8 cellular contexts compared by ENCODE assay signal in the genomic region with DNA sequence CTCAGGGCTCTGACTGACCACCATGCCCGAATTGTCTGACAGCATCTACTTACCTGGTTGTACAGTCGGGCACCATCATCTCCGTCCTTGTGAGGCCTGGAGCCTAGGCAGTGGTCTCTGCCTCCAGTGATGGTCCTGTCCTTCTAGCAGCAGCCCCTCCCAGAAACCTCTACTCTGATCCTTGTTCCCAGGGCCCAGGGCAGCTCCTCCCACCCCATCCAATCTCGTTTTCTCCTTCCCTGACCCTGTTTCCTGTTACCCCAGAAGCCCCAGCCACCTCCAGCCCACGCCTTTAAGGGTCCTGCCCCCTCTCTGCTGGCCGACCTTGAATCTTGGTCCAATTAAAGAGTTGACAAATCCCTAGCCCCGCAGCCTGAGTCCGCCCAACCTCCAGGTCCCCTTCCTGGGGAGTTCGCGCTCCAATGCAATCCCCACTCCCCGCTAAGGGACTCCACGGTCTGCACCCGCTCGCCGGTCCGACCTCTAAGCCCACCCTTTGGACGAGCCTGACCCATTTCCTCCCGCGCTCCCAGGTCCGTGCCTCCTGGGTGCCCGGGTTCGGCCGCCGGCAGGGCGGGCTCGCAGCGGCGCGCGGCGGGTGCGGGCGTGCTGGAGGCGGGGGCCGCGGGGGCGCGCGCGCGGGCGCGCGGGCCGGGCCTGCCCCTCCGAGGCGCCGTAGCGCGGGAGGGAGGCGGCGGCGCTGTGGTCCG. TPM values are rescaled to one million over a fixed set of nuclear protein-coding genes. Genes with fewer than 3 reads are reported as not detected.
DNase-seq lines count a peak whose midpoint lies in the region; ATAC-seq and TF ChIP-seq lines count a peak whose summit lies in the region.

A gene with protein sequence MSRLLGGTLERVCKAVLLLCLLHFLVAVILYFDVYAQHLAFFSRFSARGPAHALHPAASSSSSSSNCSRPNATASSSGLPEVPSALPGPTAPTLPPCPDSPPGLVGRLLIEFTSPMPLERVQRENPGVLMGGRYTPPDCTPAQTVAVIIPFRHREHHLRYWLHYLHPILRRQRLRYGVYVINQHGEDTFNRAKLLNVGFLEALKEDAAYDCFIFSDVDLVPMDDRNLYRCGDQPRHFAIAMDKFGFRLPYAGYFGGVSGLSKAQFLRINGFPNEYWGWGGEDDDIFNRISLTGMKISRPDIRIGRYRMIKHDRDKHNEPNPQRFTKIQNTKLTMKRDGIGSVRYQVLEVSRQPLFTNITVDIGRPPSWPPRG (plus strand): TSS at position 660 of the 710 bp plus-strand sequence. CDS start 1,951 bp downstream, outside the sequence.

- H3K36me3 Mint-ChIP-seq in activated CD4-positive, alpha-beta T cell treated with anti-CD3 and anti-CD28 coated beads for 36 hours (ENCODE audit: low read depth) = peaks cover 46% of the 10 kb centered on the region
- H3K36me3 Mint-ChIP-seq in activated naive CD4-positive, alpha-beta T cell treated with anti-CD3 and anti-CD28 coated beads, Interleukin-2, amount 50 U/mL, for 24 hours = peaks cover 17% of the 10 kb centered on the region

- CTCF ChIA-PET in activated CD4-positive, alpha-beta T cell treated with anti-CD3 and anti-CD28 coated beads for 36 hours (lab: Charles Lee) = interaction anchor here (1.1 to 1.3 kb wide), 2 partner anchors 26 to 46 kb away, joined by 3 read pairs; no protein-coding TSS in a partner anchor

- H3K27ac Mint-ChIP-seq in activated CD4-positive, alpha-beta T cell treated with anti-CD3 and anti-CD28 coated beads for 36 hours = peak within 1 kb of the TSS; percentile 76
- H3K27ac Mint-ChIP-seq in activated naive CD4-positive, alpha-beta T cell treated with anti-CD3 and anti-CD28 coated beads, Interleukin-2, amount 50 U/mL, for 24 hours = peak within 1 kb of the TSS; percentile 81

- POLR2A ChIA-PET in activated CD4-positive, alpha-beta T cell treated with anti-CD3 and anti-CD28 coated beads for 36 hours (lab: Charles Lee) = interaction anchor here (0.6 kb wide), 1 partner anchor 50 kb away, joined by 5 read pairs; no protein-coding TSS in a partner anchor

- peak within 1 kb of the TSS; percentile 84 for H3K4me3 Mint-ChIP-seq in activated CD4-positive, alpha-beta T cell treated with anti-CD3 and anti-CD28 coated beads for 36 hours
- peak within 1 kb of the TSS; percentile 88 for H3K4me3 Mint-ChIP-seq in activated naive CD4-positive, alpha-beta T cell treated with anti-CD3 and anti-CD28 coated beads, Interleukin-2, amount 50 U/mL, for 24 hours

- intact Hi-C loops in activated CD4-positive, alpha-beta T cell treated with anti-CD3 and anti-CD28 coated beads for 36 hours (cut with DNase I, micrococcal nuclease) = loop anchor here in 1 of 2 experiments (1.0 to 5.0 kb wide), 4 partner anchors 52 to 526 kb away; a partner anchor contains a TSS
- intact Hi-C loops in head of caudate nucleus (cut with DNase I) = no loop called here

- no peak for TF ChIP-seq CTCF in omental fat pad (IDR thresholded peaks at IDR 0.05)

- H3K27me3 Mint-ChIP-seq in activated CD4-positive, alpha-beta T cell treated with anti-CD3 and anti-CD28 coated beads for 36 hours = peaks cover 5% of the 10 kb centered on the region
- peaks cover 2% of the 10 kb centered on the region for H3K27me3 Mint-ChIP-seq in activated naive CD4-positive, alpha-beta T cell treated with anti-CD3 and anti-CD28 coated beads, Interleukin-2, amount 50 U/mL, for 24 hours

- DNase-seq in activated CD4-positive, alpha-beta T cell treated with anti-CD3 and anti-CD28 coated beads for 36 hours = peak; percentile 65
- no peak for DNase-seq in activated CD4-positive, alpha-beta T cell treated with anti-CD3 and anti-CD28 coated beads, Interleukin-2, amount 50 U/mL, for 4 hours
- DNase-seq in NCI-H748 (lab: John Stamatoyannopoulos, UW; ENCODE audit: unreplicated experiment) = peak; percentile 73
- DNase-seq in head of caudate nucleus = peak in 36 of 42 donors; percentile 45 to 83 (median 67)
- no peak for DNase-seq in omental fat pad (ENCODE audit: low spot score)
- DNase-seq in UCSD-AML1 (lab: John Stamatoyannopoulos, UW; ENCODE audit: unreplicated experiment) = no peak
- DNase-seq in HPDE6-E6E7 (ENCODE audit: extremely low spot score) = no peak

- H3K9me3 Mint-ChIP-seq in activated CD4-positive, alpha-beta T cell treated with anti-CD3 and anti-CD28 coated beads for 36 hours (ENCODE audit: low read depth) = no peaks in the 10 kb centered on the region
- H3K9me3 Mint-ChIP-seq in activated naive CD4-positive, alpha-beta T cell treated with anti-CD3 and anti-CD28 coated beads, Interleukin-2, amount 50 U/mL, for 24 hours = no peaks in the 10 kb centered on the region

- H3K4me1 Mint-ChIP-seq in activated CD4-positive, alpha-beta T cell treated with anti-CD3 and anti-CD28 coated beads for 36 hours = peaks cover 42% of the 10 kb centered on the region
- H3K4me1 Mint-ChIP-seq in activated naive CD4-positive, alpha-beta T cell treated with anti-CD3 and anti-CD28 coated beads, Interleukin-2, amount 50 U/mL, for 24 hours = peaks cover 41% of the 10 kb centered on the region

- no peak for ATAC-seq in activated CD4-positive, alpha-beta T cell treated with anti-CD3 and anti-CD28 coated beads for 36 hours
- peak; percentile 19 for ATAC-seq in omental fat pad (ENCODE audit: low FRiP score)

RNA-seq across cellular contexts. Expression of the gene that starts here (rescaled TPM):
- 10 to 100 TPM; 27.9 to 35.3 TPM for total RNA-seq in activated CD4-positive, alpha-beta T cell treated with anti-CD3 and anti-CD28 coated beads for 36 hours
- total RNA-seq in omental fat pad = 10 to 100 TPM; 20.3 to 67.9 (median 42.6) TPM

Comparison
In these comparisons a context has a peak if more than half of its experiments do, and no peak if none do; other contexts are left out.
1. DNase-seq: peak in activated CD4-positive, alpha-beta T cell treated with anti-CD3 and anti-CD28 coated beads for 36 hours (single experiment), NCI-H748 (single experiment) and head of caudate nucleus (36 of 42); none in activated CD4-positive, alpha-beta T cell treated with anti-CD3 and anti-CD28 coated beads, Interleukin-2, amount 50 U/mL, for 4 hours (0 of 2), omental fat pad (single experiment), UCSD-AML1 (single experiment) and HPDE6-E6E7 (single experiment).